8 cellular contexts compared by ENCODE assay signal in the genomic region with DNA sequence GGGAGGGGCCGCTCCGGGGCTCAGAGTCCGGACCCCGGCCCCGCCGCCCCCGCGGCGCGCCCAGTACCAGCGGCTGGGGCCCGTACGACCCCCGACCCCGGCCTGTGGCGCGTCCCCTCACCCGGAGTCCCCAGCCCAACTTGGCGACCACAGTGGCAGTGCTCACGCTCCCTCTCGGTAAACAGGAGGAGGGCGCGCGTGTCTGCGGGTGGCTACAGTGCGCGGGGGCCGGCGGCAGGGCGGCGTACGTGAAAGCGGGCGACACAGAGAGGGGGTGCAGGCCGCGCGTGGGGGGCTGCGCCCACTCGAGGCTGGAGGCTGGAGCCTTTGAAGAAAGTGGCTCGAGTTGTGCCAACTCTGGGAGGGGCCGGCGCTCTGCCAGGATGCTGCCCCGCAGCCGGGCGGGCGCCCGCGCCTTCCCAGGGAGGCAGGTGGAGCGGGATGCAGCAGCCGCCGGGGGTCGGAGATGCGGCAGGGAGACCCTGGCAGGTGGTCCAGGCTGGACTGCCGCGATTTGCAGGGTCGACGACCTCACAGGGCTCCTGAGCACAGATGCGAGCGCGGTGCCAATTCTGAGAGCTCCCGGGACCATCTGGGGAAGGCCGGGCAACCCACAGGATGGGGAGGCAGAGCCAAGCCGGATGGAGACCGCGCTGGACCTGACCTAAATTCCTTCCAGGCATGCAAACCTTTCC. TPM values are rescaled to one million over a fixed set of nuclear protein-coding genes. Genes with fewer than 3 reads are reported as not detected.
DNase-seq lines count a peak whose midpoint lies in the region; ATAC-seq and TF ChIP-seq lines count a peak whose summit lies in the region.

No MANE protein-coding gene starts in this region.

- no peaks in the 10 kb centered on the region for H3K9me3 Mint-ChIP-seq in neural crest cell

- H3K4me3 ChIP-seq in H7 (ENCODE audit: insufficient read depth, low read depth, low read length) (peak overlapping the region; percentile 56), fibroblast of villous mesenchyme (ENCODE audit: low read depth, low read length) (peak overlapping the region; percentile 58)

- H3K36me3 Mint-ChIP-seq in neural crest cell (ENCODE audit: low read depth): no peaks in the 10 kb centered on the region

- H3K4me3 Mint-ChIP-seq in neural crest cell: peak overlapping the region; percentile 75

- TF ChIP-seq CTCF in fibroblast of villous mesenchyme (IDR thresholded peaks at IDR 0.05; ENCODE audit: insufficient read depth, low read depth, low read length): no peak
- TF ChIP-seq CTCF in neural crest cell (conservative IDR thresholded peaks at IDR 0.05): no peak

- H3K27ac Mint-ChIP-seq in neural crest cell (ENCODE audit: unreplicated experiment): no peak overlapping the region

- DNase-seq in H7: peak; percentile 70
- peak; percentile 13 to 38 for DNase-seq in activated CD4-positive, alpha-beta T cell treated with anti-CD3 and anti-CD28 coated beads, Interleukin-2, amount 50 U/mL, for 48 hours
- DNase-seq in fibroblast of villous mesenchyme (ENCODE audit: low read depth): peak; percentile 53
- DNase-seq in neural crest cell (ENCODE audit: low read depth, low spot score): no peak
- no peak for DNase-seq in RKO (ENCODE audit: low spot score)
- no peak for DNase-seq in D341Med (ENCODE audit: low spot score)

- H3K4me1 Mint-ChIP-seq in neural crest cell: peaks cover 26% of the 10 kb centered on the region

- peaks cover 21% of the 10 kb centered on the region for H3K27me3 ChIP-seq in H7 (ENCODE audit: control insufficient read depth, insufficient read depth, low read length)

- ATAC-seq in GM21381 (IDR thresholded peaks at IDR 0.05; ENCODE audit: unreplicated experiment): no peak
- ATAC-seq in HG03521 (IDR thresholded peaks at IDR 0.05; ENCODE audit: unreplicated experiment): no peak

- H3K36me3 ChIP-seq in H7 (replicated peaks; ENCODE audit: control insufficient read depth, insufficient read depth, low read length): no peaks in the 10 kb centered on the region

- H3K27me3 Mint-ChIP-seq in neural crest cell (ENCODE audit: low read depth): peaks cover 12% of the 10 kb centered on the region

RNA-seq across cellular contexts. Expression of a gene that starts 0.7 kb away (rescaled TPM):
- total RNA-seq in H7 (2014; rRNA removed; shearing (Covaris generic)): 0.04 and 0.69 TPM in 2 replicates
- total RNA-seq in fibroblast of villous mesenchyme (10.3 and 11.2 TPM in 2 replicates), neural crest cell (1.8 and 2.3 TPM in 2 replicates)

RNA-seq across cellular contexts. Expression of a gene that starts 14.8 kb away (rescaled TPM):
- total RNA-seq in H7 (2014; rRNA removed; shearing (Covaris generic)): not detected in 2 replicates
- total RNA-seq in fibroblast of villous mesenchyme (not detected in 2 replicates), neural crest cell (not detected in 2 replicates)

Comparison
In these comparisons a context has a peak if more than half of its experiments do, and no peak if none do; other contexts are left out.
1. DNase-seq: peak in H7 (single experiment), activated CD4-positive, alpha-beta T cell treated with anti-CD3 and anti-CD28 coated beads, Interleukin-2, amount 50 U/mL, for 48 hours (2 of 2) and fibroblast of villous mesenchyme (single experiment); none in neural crest cell (single experiment), RKO (single experiment) and D341Med (single experiment).